Comparison of ENCODE assay signal across 9 cellular contexts in the genomic region with DNA sequence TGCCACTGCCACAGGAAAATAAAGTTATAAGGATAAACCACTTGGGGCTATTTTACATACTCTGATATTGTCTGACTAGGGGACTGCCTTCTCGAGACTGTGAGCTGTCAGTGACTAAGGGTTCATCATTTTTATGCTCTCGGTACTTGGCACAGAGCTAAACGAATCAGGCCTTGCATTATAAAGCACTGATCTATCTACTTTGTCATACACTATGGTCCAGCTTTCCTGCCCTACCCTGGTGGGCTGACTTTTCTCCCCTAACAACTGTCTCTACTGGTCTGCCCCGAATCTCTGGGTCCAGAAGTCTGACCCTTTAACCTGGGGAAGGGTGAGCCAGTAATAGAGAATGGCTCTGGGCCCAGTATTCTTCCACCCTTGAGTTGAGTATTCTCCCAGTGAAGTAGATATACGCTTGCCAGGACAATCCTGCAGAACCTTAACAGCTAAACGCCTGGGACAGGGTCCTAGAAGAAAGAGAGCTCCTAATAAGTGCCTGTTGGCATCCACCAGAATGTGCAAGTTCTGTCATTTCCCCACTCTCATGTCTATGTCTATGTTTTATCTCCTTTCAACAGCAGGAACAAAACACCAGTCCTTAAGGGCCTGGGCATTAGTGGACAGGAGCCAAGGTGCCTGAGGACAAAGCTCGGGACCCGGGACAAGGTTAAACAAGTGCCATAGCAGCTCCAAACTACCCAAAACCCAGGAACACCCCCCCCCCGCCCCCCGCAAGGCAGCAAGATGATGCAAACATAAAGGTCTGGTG. TPM values are rescaled to one million over a fixed set of nuclear protein-coding genes. Genes with fewer than 3 reads are reported as not detected.
DNase-seq lines count a peak whose midpoint lies in the region; ATAC-seq and TF ChIP-seq lines count a peak whose summit lies in the region.
"Had no signal": no experiment of that assay in that cellular context is flagged by ENCODE, and none has a peak within 500 bp of the region (broad histone marks: within the 10 kb centered on the region; RNA-seq: fewer than 3 reads in every experiment).

No MANE protein-coding gene starts in this region.

- no peaks in the 10 kb centered on the region for H3K9me3 Mint-ChIP-seq in activated naive CD4-positive, alpha-beta T cell treated with anti-CD3 and anti-CD28 coated beads, Interleukin-2, amount 50 U/mL, for 24 hours
- H3K9me3 Mint-ChIP-seq in central memory CD8-positive, alpha-beta T cell = no peaks in the 10 kb centered on the region

- DNase-seq in activated naive CD4-positive, alpha-beta T cell treated with Interleukin-2 at 50 U/mL for 16 hours = no peak
- DNase-seq in central memory CD8-positive, alpha-beta T cell (ENCODE audit: low spot score in 2 of 2) = no peak
- no peak for DNase-seq in lower lobe of right lung
- DNase-seq in NCI-H146 (lab: John Stamatoyannopoulos, UW) = no peak
- no peak for DNase-seq in NCI-H2107 treated with DMSO at 0.1 percent for 48 hours (lab: John Stamatoyannopoulos, UW; ENCODE audit: unreplicated experiment)

- peaks cover 47% of the 10 kb centered on the region for H3K27me3 Mint-ChIP-seq in activated naive CD4-positive, alpha-beta T cell treated with anti-CD3 and anti-CD28 coated beads, Interleukin-2, amount 50 U/mL, for 24 hours
- peaks cover 88% of the 10 kb centered on the region for H3K27me3 Mint-ChIP-seq in central memory CD8-positive, alpha-beta T cell

- H3K27me3 ChIP-seq in lower lobe of right lung (ENCODE audit: low read depth) = peaks cover 35% of the 10 kb centered on the region

- intact Hi-C loops in lower lobe of right lung (cut with DNase I) = no loop called here

- WGBS in urinary bladder = 49% methylated on average over 10 of the region's 10 CpGs

- ATAC-seq in central memory CD8-positive, alpha-beta T cell (replicated peaks; ENCODE audit: extremely low read depth, poor library complexity, severe bottlenecking) = no peak
- ATAC-seq in lower lobe of right lung (no peak), HG03097 (IDR thresholded peaks at IDR 0.05; ENCODE audit: low FRiP score, unreplicated experiment) (no peak)

- peak overlapping the region; percentile 67 for H3K4me3 ChIP-seq in lower lobe of right lung
- peak overlapping the region; percentile 92 for H3K4me3 ChIP-seq in urinary bladder (ENCODE audit: low read depth, low read length)

- TF ChIP-seq CTCF in lower lobe of right lung (IDR thresholded peaks at IDR 0.05) = no peak

- peak overlapping the region; percentile 87 for H3K27ac ChIP-seq in lower lobe of right lung
- no peak overlapping the region for H3K27ac ChIP-seq in urinary bladder (ENCODE audit: low read depth)
- H3K27ac ChIP-seq: KMS-11 had no signal

- peak overlapping the region; percentile 69 for H3K4me3 Mint-ChIP-seq in activated naive CD4-positive, alpha-beta T cell treated with anti-CD3 and anti-CD28 coated beads, Interleukin-2, amount 50 U/mL, for 24 hours
- peak overlapping the region; percentile 59 for H3K4me3 Mint-ChIP-seq in central memory CD8-positive, alpha-beta T cell

- H3K36me3 ChIP-seq in lower lobe of right lung (no peaks in the 10 kb centered on the region), urinary bladder (ENCODE audit: insufficient read depth) (no peaks in the 10 kb centered on the region)

- H3K36me3 Mint-ChIP-seq in activated naive CD4-positive, alpha-beta T cell treated with anti-CD3 and anti-CD28 coated beads, Interleukin-2, amount 50 U/mL, for 24 hours = no peaks in the 10 kb centered on the region
- peaks cover 1% of the 10 kb centered on the region for H3K36me3 Mint-ChIP-seq in central memory CD8-positive, alpha-beta T cell (ENCODE audit: insufficient read depth)

- H3K4me1 ChIP-seq in lower lobe of right lung = peaks cover 27% of the 10 kb centered on the region
- no peaks in the 10 kb centered on the region for H3K4me1 ChIP-seq in urinary bladder (ENCODE audit: insufficient read depth)

- H3K27ac Mint-ChIP-seq in activated naive CD4-positive, alpha-beta T cell treated with anti-CD3 and anti-CD28 coated beads, Interleukin-2, amount 50 U/mL, for 24 hours = no peak overlapping the region
- H3K27ac Mint-ChIP-seq in central memory CD8-positive, alpha-beta T cell (ENCODE audit: low read depth) = no peak overlapping the region

- H3K9me3 ChIP-seq in lower lobe of right lung = no peaks in the 10 kb centered on the region

- H3K4me1 Mint-ChIP-seq in activated naive CD4-positive, alpha-beta T cell treated with anti-CD3 and anti-CD28 coated beads, Interleukin-2, amount 50 U/mL, for 24 hours = peaks cover 4% of the 10 kb centered on the region
- H3K4me1 Mint-ChIP-seq in central memory CD8-positive, alpha-beta T cell = peaks cover 6% of the 10 kb centered on the region

RNA-seq across cellular contexts. Expression of gene LARP6, which starts 1.3 kb away (rescaled TPM):
- total RNA-seq in lower lobe of right lung = 7.5 TPM
- 6.9 TPM for total RNA-seq in urinary bladder
- 16.7 TPM for polyA plus RNA-seq in urinary bladder

RNA-seq across cellular contexts. Expression of gene THAP10, which starts 39.5 kb away (rescaled TPM):
- 2.4 TPM for total RNA-seq in lower lobe of right lung
- 5.0 TPM for total RNA-seq in urinary bladder
- polyA plus RNA-seq in urinary bladder = 3.8 TPM

RNA-seq across cellular contexts. Expression of gene LRRC49, which starts 39.9 kb away (rescaled TPM):
- 7.3 TPM for total RNA-seq in lower lobe of right lung
- 35.3 TPM for total RNA-seq in urinary bladder
- polyA plus RNA-seq in urinary bladder = 6.5 TPM
